Comparison of ENCODE assay signal across 8 cellular contexts in the genomic region with DNA sequence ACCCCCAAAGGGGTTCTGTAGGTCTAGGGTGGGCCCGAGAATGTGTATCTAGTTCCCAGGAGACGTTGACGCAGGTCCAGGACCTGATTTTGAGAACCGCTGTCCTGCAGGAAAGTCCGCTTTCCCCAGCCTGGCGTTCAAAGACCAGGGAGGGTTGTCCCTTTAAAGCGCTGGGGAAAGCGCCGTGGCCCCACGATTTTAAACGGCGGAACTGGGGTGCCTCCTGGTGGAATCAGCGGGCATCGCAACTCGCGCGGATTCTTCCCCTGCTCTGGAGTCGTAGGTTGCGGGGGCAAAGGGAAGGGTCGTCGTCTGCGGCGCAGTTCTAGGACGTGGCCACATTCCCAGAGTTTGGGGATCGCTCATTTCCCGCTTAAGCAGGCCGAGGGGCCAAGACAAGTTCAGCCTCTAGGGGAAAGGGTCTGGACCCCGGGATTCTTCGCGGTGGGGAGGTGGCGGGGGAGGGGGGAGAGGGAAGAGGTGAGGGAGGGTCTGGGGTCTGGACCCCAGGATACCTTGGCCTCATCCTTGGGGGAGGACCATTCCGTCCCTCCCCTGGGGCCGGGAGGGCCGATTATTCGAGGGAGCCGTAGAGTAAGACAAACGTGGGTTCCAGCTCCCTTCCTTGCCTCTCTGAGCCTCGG. TPM values are rescaled to one million over a fixed set of nuclear protein-coding genes. Genes with fewer than 3 reads are reported as not detected.
A peak's percentile ranks its signal among the peaks of the same experiment; 100 is the strongest.
DNase-seq lines count a peak whose midpoint lies in the region; ATAC-seq and TF ChIP-seq lines count a peak whose summit lies in the region.

No MANE protein-coding gene starts in this region.

- DNase-seq in SHP77 (lab: John Stamatoyannopoulos, UW) = peak; percentile 31 to 38
- no peak for DNase-seq in SHP77 treated with DMSO at 0.1 percent for 48 hours (lab: John Stamatoyannopoulos, UW)
- peak; percentile 76 for DNase-seq in NCI-H2196 (lab: John Stamatoyannopoulos, UW; ENCODE audit: unreplicated experiment)
- peak; percentile 73 to 78 for DNase-seq in activated CD4-positive, alpha-beta T cell treated with anti-CD3 and anti-CD28 coated beads for 24 hours (ENCODE audit: low read depth in 2 of 2)
- DNase-seq in choroid plexus epithelial cell (ENCODE audit: low read depth) = peak; percentile 71
- peak; percentile 75 for DNase-seq in left lobe of liver (ENCODE audit: low spot score)
- peak; percentile 85 to 87 for DNase-seq in stimulated activated CD4-positive, alpha-beta T cell treated with anti-CD3 and anti-CD28 coated beads, Interleukin-2, amount 100 ng/mL, for 48 hours

- ATAC-seq in left lobe of liver (peak; percentile 93), HG03521 (IDR thresholded peaks at IDR 0.05; ENCODE audit: unreplicated experiment) (no peak)

- peak overlapping the region; percentile 52 for H3K4me3 ChIP-seq in choroid plexus epithelial cell (ENCODE audit: low read depth, low read length)

- peak; percentile 95 for TF ChIP-seq CTCF in choroid plexus epithelial cell (conservative IDR thresholded peaks at IDR 0.05; ENCODE audit: low read depth, low read length)

RNA-seq across cellular contexts. Expression of a gene that starts 7.7 kb away (rescaled TPM):
- total RNA-seq in left lobe of liver = 0.35 TPM

RNA-seq across cellular contexts. Expression of a gene that starts 16.6 kb away (rescaled TPM):
- total RNA-seq in left lobe of liver = 0.48 TPM

RNA-seq across cellular contexts. Expression of a gene that starts 59.2 kb away (rescaled TPM):
- not detected for total RNA-seq in left lobe of liver
